In genomic region chrX:48903290-48903689, GRCh38 we compare ENCODE assay signal across 18 cellular contexts. TPM values are rescaled to one million over a fixed set of nuclear protein-coding genes. Genes with fewer than 3 reads are reported as not detected.
A peak's percentile ranks its signal among the peaks of the same experiment; 100 is the strongest.
DNase-seq lines count a peak whose midpoint lies in the region; ATAC-seq, FAIRE-seq and TF ChIP-seq lines count a peak whose summit lies in the region.
"Had no signal": no experiment of that assay in that cellular context is flagged by ENCODE, and none has a peak within 500 bp of the region (broad histone marks: within the 10 kb centered on the region; RNA-seq: fewer than 3 reads in every experiment).

No MANE protein-coding gene starts in this region.

- no peaks in the 10 kb centered on the region for H3K9me3 ChIP-seq in K562 (replicated peaks; ENCODE audit: control insufficient read depth, insufficient read depth, low read depth, low read length)

- peak overlapping the region; percentile 78 for H3K27ac Mint-ChIP-seq in activated T-cell treated with anti-CD3 and anti-CD28 coated beads, Interleukin-2, amount 50 U/mL, for 24 hours
- peak overlapping the region; percentile 20 for H3K27ac Mint-ChIP-seq in activated naive CD8-positive, alpha-beta T cell treated with anti-CD3 and anti-CD28 coated beads for 36 hours
- H3K27ac Mint-ChIP-seq in activated naive CD8-positive, alpha-beta T cell treated with anti-CD3 and anti-CD28 coated beads, Interleukin-2, amount 50 U/mL, for 24 hours: no peak overlapping the region
- peak overlapping the region; percentile 10 for H3K27ac Mint-ChIP-seq in osteocyte (ENCODE audit: unreplicated experiment)
- H3K27ac Mint-ChIP-seq: HFFc6 had no signal

- peaks cover 67% of the 10 kb centered on the region for H3K36me3 Mint-ChIP-seq in activated T-cell treated with anti-CD3 and anti-CD28 coated beads, Interleukin-2, amount 50 U/mL, for 24 hours (ENCODE audit: low read depth)
- peaks cover 2% of the 10 kb centered on the region for H3K36me3 Mint-ChIP-seq in activated naive CD8-positive, alpha-beta T cell treated with anti-CD3 and anti-CD28 coated beads for 36 hours
- peaks cover 2% of the 10 kb centered on the region for H3K36me3 Mint-ChIP-seq in activated naive CD8-positive, alpha-beta T cell treated with anti-CD3 and anti-CD28 coated beads, Interleukin-2, amount 50 U/mL, for 24 hours (ENCODE audit: low read depth)
- H3K36me3 Mint-ChIP-seq in osteocyte (ENCODE audit: unreplicated experiment): peaks cover 15% of the 10 kb centered on the region

- CTCF ChIA-PET in K562 (lab: Yijun Ruan, JAX; ENCODE audit: low intra/inter-chr PET ratio): no interaction called here

- POLR2A ChIA-PET in K562 (lab: Yijun Ruan, JAX): interaction anchor here (0.6 to 1.4 kb wide), 3 partner anchors 8 to 149 kb away, joined by 3 to 5 read pairs (median 3); partner anchors contain the start of gene SLC35A2

- no peak overlapping the region for H3K4me3 ChIP-seq in K562
- H3K4me3 ChIP-seq: BLaER1 treated with 17β-estradiol and CSF1 and Interleukin-3, amounts not matched to agents 10 nM and 100 nM; GM12878 had no signal

- peaks cover 9% of the 10 kb centered on the region for H3K4me1 Mint-ChIP-seq in activated T-cell treated with anti-CD3 and anti-CD28 coated beads, Interleukin-2, amount 50 U/mL, for 24 hours (ENCODE audit: low read depth)
- peaks cover 5% of the 10 kb centered on the region for H3K4me1 Mint-ChIP-seq in activated naive CD8-positive, alpha-beta T cell treated with anti-CD3 and anti-CD28 coated beads for 36 hours
- H3K4me1 Mint-ChIP-seq in activated naive CD8-positive, alpha-beta T cell treated with anti-CD3 and anti-CD28 coated beads, Interleukin-2, amount 50 U/mL, for 24 hours: peaks cover 4% of the 10 kb centered on the region
- peaks cover 2% of the 10 kb centered on the region for H3K4me1 Mint-ChIP-seq in osteocyte (ENCODE audit: unreplicated experiment)

- no peak overlapping the region for H2AFZ ChIP-seq in K562 (ENCODE audit: low read depth, low read length)

- H3K79me2 ChIP-seq in K562 (ENCODE audit: control insufficient read depth, insufficient read depth, low read length): peaks cover 24% of the 10 kb centered on the region

- no peak overlapping the region for H3K27ac ChIP-seq in K562 (ENCODE audit: extremely low read depth, low read depth, low read length)
- H3K27ac ChIP-seq: BLaER1 treated with 17β-estradiol and CSF1 and Interleukin-3, amounts not matched to agents 10 nM and 100 nM had no signal

- 78% methylated on average over 5 of the region's 6 CpGs for WGBS in K562 (ENCODE audit: insufficient coverage, low coverage, missing lambda C conversion rate)

- intact Hi-C loops in K562 (cut with micrococcal nuclease): no loop called here

- peak; percentile 15; the same call in 1 of the 2 replicates for TF ChIP-seq POLR2A in K562 (conservative IDR thresholded peaks at IDR 0.05)

- no peak for ATAC-seq in activated naive CD8-positive, alpha-beta T cell treated with anti-CD3 and anti-CD28 coated beads, Interleukin-2, amount 50 U/mL, for 24 hours
- ATAC-seq in K562: peak; percentile 5; the same call in 2 of the 3 replicates
- ATAC-seq: GM12878 had no signal

- TF ChIP-seq CTCF in K562 (IDR thresholded peaks at IDR 0.05 in 2 of 3, conservative IDR thresholded peaks at IDR 0.05 in 1 of 3; ENCODE audit: insufficient read depth in 2 of 3, low read depth in 1 of 3, low read length in 3 of 3) (no peak), osteocyte (IDR thresholded peaks at IDR 0.05) (no peak)

- no peaks in the 10 kb centered on the region for H3K9me1 ChIP-seq in K562 (ENCODE audit: control insufficient read depth, insufficient read depth, low read length)

- no TSS peak for BruUV-seq in K562 (replicated peaks; lab: Mats Ljungman, UMichigan)

- TF ChIP-seq RAD21 in K562 (CRISPR knock-in tag; conservative IDR thresholded peaks at IDR 0.05 in 1 of 2, IDR thresholded peaks at IDR 0.05 in 1 of 2): no peak

- H3K4me1 ChIP-seq in K562 (replicated peaks in 1 of 2; ENCODE audit: control insufficient read depth in 2 of 2, insufficient read depth in 2 of 2, low read length in 2 of 2): peaks cover 7 to 23% of the 10 kb centered on the region in 2 experiments; a peak in 2 of 5 replicates

- no peak for DNase-seq in activated T-cell treated with anti-CD3 and anti-CD28 coated beads, Interleukin-2, amount 50 U/mL, for 24 hours
- DNase-seq in activated T-cell treated with anti-CD3 and anti-CD28 coated beads, Interleukin-2, amount 50 U/mL, for 1 hour: no peak
- DNase-seq in activated naive CD8-positive, alpha-beta T cell treated with anti-CD3 and anti-CD28 coated beads for 36 hours: no peak
- DNase-seq in activated naive CD8-positive, alpha-beta T cell treated with anti-CD3 and anti-CD28 coated beads, Interleukin-2, amount 50 U/mL, for 24 hours: no peak
- DNase-seq in K562 (ENCODE audit: extremely low read depth in 1 of 4, low spot score in 3 of 4): no peak
- no peak for DNase-seq in osteocyte (ENCODE audit: extremely low spot score, unreplicated experiment)
- DNase-seq in NCI-H2107 treated with DMSO at 0.1 percent for 48 hours (lab: John Stamatoyannopoulos, UW; ENCODE audit: unreplicated experiment): no peak
- DNase-seq in RPMI8226: no peak
- DNase-seq: 8988T; ACHN; CD4-positive, CD25-positive, alpha-beta regulatory T cell; DMS 273 treated with DMSO at 0.1 percent for 48 hours; HCEC 1CT; HFFc6 had no signal

- no peak for FAIRE-seq in K562 (lab: Jason Lieb, UNC)
- FAIRE-seq: GM12878, GM18507, HTR-8/SVneo had no signal

- H3K36me3 ChIP-seq in K562 (ENCODE audit: control insufficient read depth, insufficient read depth, low read length): peaks cover 71% of the 10 kb centered on the region

- no peak overlapping the region for H3K9ac ChIP-seq in K562 (ENCODE audit: insufficient read depth in 1 of 2, low read depth in 2 of 2, low read length in 2 of 2)
- H3K9ac ChIP-seq: BLaER1 treated with 17β-estradiol and CSF1 and Interleukin-3, amounts not matched to agents 10 nM and 100 nM had no signal

- no peak overlapping the region for H3K4me2 ChIP-seq in K562 (ENCODE audit: insufficient read depth, low read length)
- H3K4me2 ChIP-seq: BLaER1 treated with 17β-estradiol and CSF1 and Interleukin-3, amounts not matched to agents 10 nM and 100 nM had no signal

- no peaks in the 10 kb centered on the region for H3K9me3 Mint-ChIP-seq in activated T-cell treated with anti-CD3 and anti-CD28 coated beads, Interleukin-2, amount 50 U/mL, for 24 hours
- H3K9me3 Mint-ChIP-seq in activated naive CD8-positive, alpha-beta T cell treated with anti-CD3 and anti-CD28 coated beads for 36 hours: no peaks in the 10 kb centered on the region
- no peaks in the 10 kb centered on the region for H3K9me3 Mint-ChIP-seq in activated naive CD8-positive, alpha-beta T cell treated with anti-CD3 and anti-CD28 coated beads, Interleukin-2, amount 50 U/mL, for 24 hours
- peaks cover 4% of the 10 kb centered on the region for H3K9me3 Mint-ChIP-seq in osteocyte (ENCODE audit: unreplicated experiment)
- H3K9me3 Mint-ChIP-seq: HFFc6 had no signal

- no peak overlapping the region for H3K4me3 Mint-ChIP-seq in activated T-cell treated with anti-CD3 and anti-CD28 coated beads, Interleukin-2, amount 50 U/mL, for 24 hours
- H3K4me3 Mint-ChIP-seq in activated naive CD8-positive, alpha-beta T cell treated with anti-CD3 and anti-CD28 coated beads for 36 hours: no peak overlapping the region
- H3K4me3 Mint-ChIP-seq in activated naive CD8-positive, alpha-beta T cell treated with anti-CD3 and anti-CD28 coated beads, Interleukin-2, amount 50 U/mL, for 24 hours: no peak overlapping the region
- H3K4me3 Mint-ChIP-seq in osteocyte (ENCODE audit: unreplicated experiment): no peak overlapping the region
- H3K4me3 Mint-ChIP-seq: HFFc6 had no signal

- no peaks in the 10 kb centered on the region for H3K27me3 ChIP-seq in K562 (ENCODE audit: control insufficient read depth in 2 of 2, insufficient read depth in 2 of 2, low read length in 2 of 2)

- in situ Hi-C loops in K562 (cut with MboI): no loop called here

- no peaks in the 10 kb centered on the region; the same call in 1 of the 2 replicates for H4K20me1 ChIP-seq in K562 (replicated peaks; ENCODE audit: control insufficient read depth, insufficient read depth, low read length)

- H3K27me3 Mint-ChIP-seq in activated T-cell treated with anti-CD3 and anti-CD28 coated beads, Interleukin-2, amount 50 U/mL, for 24 hours: peaks cover 19% of the 10 kb centered on the region
- no peaks in the 10 kb centered on the region for H3K27me3 Mint-ChIP-seq in activated naive CD8-positive, alpha-beta T cell treated with anti-CD3 and anti-CD28 coated beads for 36 hours
- H3K27me3 Mint-ChIP-seq in activated naive CD8-positive, alpha-beta T cell treated with anti-CD3 and anti-CD28 coated beads, Interleukin-2, amount 50 U/mL, for 24 hours: no peaks in the 10 kb centered on the region
- no peaks in the 10 kb centered on the region for H3K27me3 Mint-ChIP-seq in osteocyte (ENCODE audit: unreplicated experiment)
- H3K27me3 Mint-ChIP-seq: CD4-positive, CD25-positive, alpha-beta regulatory T cell had no signal

- no peak for TF ChIP-seq EP300 in K562 (IDR thresholded peaks at IDR 0.05; ENCODE audit: low read length)

RNA-seq across cellular contexts. Expression of gene PQBP1, which starts 5.6 kb away (rescaled TPM):
- 10 to 100 TPM; 84.3 to 85.7 TPM for total RNA-seq in activated naive CD8-positive, alpha-beta T cell treated with anti-CD3 and anti-CD28 coated beads for 36 hours
- total RNA-seq in K562 (2011; cell fraction: chromatin; rRNA removed; ENCODE audit: low replicate concordance): 76.7 and 135 TPM in 2 replicates
- total RNA-seq in K562 (2011; cell fraction: nucleolus; rRNA removed): 111 and 112 TPM in 2 replicates
- total RNA-seq in K562 (2011; cell fraction: nucleoplasm; rRNA removed): 85.1 and 93.2 TPM in 2 replicates
- total RNA-seq in K562 (2014; rRNA removed): 255 and 262 TPM in 2 replicates
- total RNA-seq in K562 (2014; rRNA removed; fragmentation: Illumina TruSeq; extraction: Trizol): 64.7 and 75.4 TPM in 2 replicates
- 112 and 113 TPM in 2 replicates for total RNA-seq in K562 (2015; rRNA removed; fragmentation: Illumina TruSeq; extraction: Trizol)
- total RNA-seq in K562 (2021): 182 and 197 TPM in 2 replicates
- 72.8 and 81.5 TPM in 2 replicates for polyA plus RNA-seq in K562 (2011; rRNA removed)
- polyA plus RNA-seq in K562 (2011; cell fraction: cytosol; rRNA removed): 93.1 and 155 TPM in 2 replicates
- polyA plus RNA-seq in K562 (2011; cell fraction: nucleus; rRNA removed): 195 and 239 TPM in 2 replicates
- polyA plus RNA-seq in K562 (2012): 178 and 226 TPM in 2 replicates
- polyA plus RNA-seq in K562 (2014; fragmentation: Illumina TruSeq; extraction: Trizol): 227 and 228 TPM in 2 replicates
- polyA plus RNA-seq in K562 (2014; fragmentation: Nextera tagmentation; extraction: Ambion mirVana): 10 to 100 TPM; 41.3 to 77.0 TPM
- polyA plus RNA-seq in K562 (2014; rRNA removed): 172 and 186 TPM in 2 replicates
- polyA minus RNA-seq in K562 (2011; rRNA and poly(A)+ RNA removed): 50.6 and 77.1 TPM in 2 replicates
- polyA minus RNA-seq in K562 (2011; cell fraction: cytosol; rRNA and poly(A)+ RNA removed): 89.3 and 96.8 TPM in 2 replicates
- 30.7 and 37.7 TPM in 2 replicates for polyA minus RNA-seq in K562 (2011; cell fraction: nucleus; rRNA and poly(A)+ RNA removed)
- 69.8 and 78.3 TPM in 2 replicates for total RNA-seq in osteocyte

RNA-seq across cellular contexts. Expression of gene TIMM17B, which starts 5.7 kb away (rescaled TPM):
- 10 to 100 TPM; 57.8 to 60.5 TPM for total RNA-seq in activated naive CD8-positive, alpha-beta T cell treated with anti-CD3 and anti-CD28 coated beads for 36 hours
- total RNA-seq in K562 (2011; cell fraction: chromatin; rRNA removed; ENCODE audit: low replicate concordance): 26.5 and 78.9 TPM in 2 replicates
- 91.7 and 100 TPM in 2 replicates for total RNA-seq in K562 (2011; cell fraction: nucleolus; rRNA removed)
- 70.7 and 84.2 TPM in 2 replicates for total RNA-seq in K562 (2011; cell fraction: nucleoplasm; rRNA removed)
- total RNA-seq in K562 (2014; rRNA removed) (122 and 171 TPM in 2 replicates), K562 (2014; rRNA removed; fragmentation: Illumina TruSeq; extraction: Trizol) (45.7 and 66.0 TPM in 2 replicates), K562 (2015; rRNA removed; fragmentation: Illumina TruSeq; extraction: Trizol) (94.8 and 95.4 TPM in 2 replicates), K562 (2021) (156 and 158 TPM in 2 replicates), osteocyte (45.6 and 50.0 TPM in 2 replicates)
- polyA plus RNA-seq in K562 (2011; rRNA removed) (115 and 134 TPM in 2 replicates), K562 (2014; fragmentation: Illumina TruSeq; extraction: Trizol) (140 and 176 TPM in 2 replicates), K562 (2014; fragmentation: Nextera tagmentation; extraction: Ambion mirVana) (10 to 100 TPM in 1 of 2 experiments, 1 to 10 TPM in 1; 9.9 to 69.0 TPM), K562 (2014; rRNA removed) (176 and 184 TPM in 2 replicates)
- polyA plus RNA-seq in K562 (2011; cell fraction: cytosol; rRNA removed): 212 and 458 TPM in 2 replicates
- 115 and 134 TPM in 2 replicates for polyA plus RNA-seq in K562 (2011; cell fraction: nucleus; rRNA removed)
- polyA plus RNA-seq in K562 (2012): 154 and 205 TPM in 2 replicates
- 23.1 and 34.0 TPM in 2 replicates for polyA minus RNA-seq in K562 (2011; rRNA and poly(A)+ RNA removed)
- 48.4 and 49.6 TPM in 2 replicates for polyA minus RNA-seq in K562 (2011; cell fraction: cytosol; rRNA and poly(A)+ RNA removed)
- polyA minus RNA-seq in K562 (2011; cell fraction: nucleus; rRNA and poly(A)+ RNA removed): 19.5 and 26.3 TPM in 2 replicates

RNA-seq across cellular contexts. Expression of gene SLC35A2, which starts 8.2 kb away (rescaled TPM):
- total RNA-seq in activated naive CD8-positive, alpha-beta T cell treated with anti-CD3 and anti-CD28 coated beads for 36 hours: 10 to 100 TPM; 20.8 to 24.0 TPM
- 43.4 and 77.8 TPM in 2 replicates for total RNA-seq in K562 (2011; cell fraction: chromatin; rRNA removed; ENCODE audit: low replicate concordance)
- 85.0 and 85.7 TPM in 2 replicates for total RNA-seq in K562 (2011; cell fraction: nucleolus; rRNA removed)
- 78.3 and 79.2 TPM in 2 replicates for total RNA-seq in K562 (2011; cell fraction: nucleoplasm; rRNA removed)
- total RNA-seq in K562 (2014; rRNA removed) (18.0 and 22.3 TPM in 2 replicates), K562 (2014; rRNA removed; fragmentation: Illumina TruSeq; extraction: Trizol) (19.6 and 19.8 TPM in 2 replicates), K562 (2015; rRNA removed; fragmentation: Illumina TruSeq; extraction: Trizol) (19.2 and 20.0 TPM in 2 replicates), K562 (2021) (32.3 and 38.9 TPM in 2 replicates), osteocyte (34.6 and 37.0 TPM in 2 replicates)
- polyA plus RNA-seq in K562 (2011; rRNA removed) (37.4 and 59.3 TPM in 2 replicates), K562 (2014; fragmentation: Illumina TruSeq; extraction: Trizol) (37.6 and 42.6 TPM in 2 replicates), K562 (2014; fragmentation: Nextera tagmentation; extraction: Ambion mirVana) (1 to 10 TPM; 3.3 to 5.2 TPM), K562 (2014; rRNA removed) (32.3 and 36.5 TPM in 2 replicates)
- 99.1 and 114 TPM in 2 replicates for polyA plus RNA-seq in K562 (2011; cell fraction: cytosol; rRNA removed)
- 79.9 and 86.5 TPM in 2 replicates for polyA plus RNA-seq in K562 (2011; cell fraction: nucleus; rRNA removed)
- polyA plus RNA-seq in K562 (2012): 27.7 and 32.6 TPM in 2 replicates
- 32.1 and 45.8 TPM in 2 replicates for polyA minus RNA-seq in K562 (2011; rRNA and poly(A)+ RNA removed)
- 25.4 and 31.9 TPM in 2 replicates for polyA minus RNA-seq in K562 (2011; cell fraction: cytosol; rRNA and poly(A)+ RNA removed)
- polyA minus RNA-seq in K562 (2011; cell fraction: nucleus; rRNA and poly(A)+ RNA removed): 12.7 and 17.7 TPM in 2 replicates

RNA-seq across cellular contexts. Expression of gene PIM2, which starts 15.5 kb away (rescaled TPM):
- 100 to 1,000 TPM; 213 to 219 TPM for total RNA-seq in activated naive CD8-positive, alpha-beta T cell treated with anti-CD3 and anti-CD28 coated beads for 36 hours
- 237 and 416 TPM in 2 replicates for total RNA-seq in K562 (2011; cell fraction: chromatin; rRNA removed; ENCODE audit: low replicate concordance)
- 275 and 304 TPM in 2 replicates for total RNA-seq in K562 (2011; cell fraction: nucleolus; rRNA removed)
- 289 and 300 TPM in 2 replicates for total RNA-seq in K562 (2011; cell fraction: nucleoplasm; rRNA removed)
- 110 and 140 TPM in 2 replicates for total RNA-seq in K562 (2014; rRNA removed)
- total RNA-seq in K562 (2014; rRNA removed; fragmentation: Illumina TruSeq; extraction: Trizol): 101 and 103 TPM in 2 replicates
- 104 and 108 TPM in 2 replicates for total RNA-seq in K562 (2015; rRNA removed; fragmentation: Illumina TruSeq; extraction: Trizol)
- 138 and 147 TPM in 2 replicates for total RNA-seq in K562 (2021)
- 161 and 197 TPM in 2 replicates for polyA plus RNA-seq in K562 (2011; rRNA removed)
- 177 and 205 TPM in 2 replicates for polyA plus RNA-seq in K562 (2011; cell fraction: cytosol; rRNA removed)
- polyA plus RNA-seq in K562 (2011; cell fraction: nucleus; rRNA removed): 230 and 303 TPM in 2 replicates
- polyA plus RNA-seq in K562 (2012): 122 and 192 TPM in 2 replicates
- 187 and 191 TPM in 2 replicates for polyA plus RNA-seq in K562 (2014; fragmentation: Illumina TruSeq; extraction: Trizol)
- 10 to 100 TPM; 67.6 to 91.4 TPM for polyA plus RNA-seq in K562 (2014; fragmentation: Nextera tagmentation; extraction: Ambion mirVana)
- polyA plus RNA-seq in K562 (2014; rRNA removed): 101 and 102 TPM in 2 replicates
- polyA minus RNA-seq in K562 (2011; rRNA and poly(A)+ RNA removed): 101 and 109 TPM in 2 replicates
- 72.5 and 90.1 TPM in 2 replicates for polyA minus RNA-seq in K562 (2011; cell fraction: cytosol; rRNA and poly(A)+ RNA removed)
- polyA minus RNA-seq in K562 (2011; cell fraction: nucleus; rRNA and poly(A)+ RNA removed): 79.4 and 90.6 TPM in 2 replicates
- 6.4 and 7.3 TPM in 2 replicates for total RNA-seq in osteocyte

RNA-seq across cellular contexts. Expression of gene OTUD5, which starts 54.1 kb away (rescaled TPM):
- 10 to 100 TPM; 57.3 to 59.5 TPM for total RNA-seq in activated naive CD8-positive, alpha-beta T cell treated with anti-CD3 and anti-CD28 coated beads for 36 hours
- total RNA-seq in K562 (2011; cell fraction: chromatin; rRNA removed; ENCODE audit: low replicate concordance): 120 and 216 TPM in 2 replicates
- total RNA-seq in K562 (2011; cell fraction: nucleolus; rRNA removed): 104 TPM in 2 replicates
- 75.4 and 94.3 TPM in 2 replicates for total RNA-seq in K562 (2011; cell fraction: nucleoplasm; rRNA removed)
- total RNA-seq in K562 (2014; rRNA removed) (59.0 and 62.6 TPM in 2 replicates), K562 (2014; rRNA removed; fragmentation: Illumina TruSeq; extraction: Trizol) (34.1 and 37.5 TPM in 2 replicates), K562 (2015; rRNA removed; fragmentation: Illumina TruSeq; extraction: Trizol) (38.3 and 38.7 TPM in 2 replicates), K562 (2021) (87.0 and 93.0 TPM in 2 replicates), osteocyte (54.9 and 57.4 TPM in 2 replicates)
- polyA plus RNA-seq in K562 (2011; rRNA removed) (97.4 and 102 TPM in 2 replicates), K562 (2014; fragmentation: Illumina TruSeq; extraction: Trizol) (86.9 and 99.8 TPM in 2 replicates), K562 (2014; fragmentation: Nextera tagmentation; extraction: Ambion mirVana) (1 to 10 TPM; 3.6 to 5.5 TPM), K562 (2014; rRNA removed) (80.4 and 87.7 TPM in 2 replicates)
- 65.4 and 83.9 TPM in 2 replicates for polyA plus RNA-seq in K562 (2011; cell fraction: cytosol; rRNA removed)
- polyA plus RNA-seq in K562 (2011; cell fraction: nucleus; rRNA removed): 206 and 253 TPM in 2 replicates
- polyA plus RNA-seq in K562 (2012): 78.2 and 87.9 TPM in 2 replicates
- 73.1 and 111 TPM in 2 replicates for polyA minus RNA-seq in K562 (2011; rRNA and poly(A)+ RNA removed)
- 52.2 and 59.6 TPM in 2 replicates for polyA minus RNA-seq in K562 (2011; cell fraction: cytosol; rRNA and poly(A)+ RNA removed)
- polyA minus RNA-seq in K562 (2011; cell fraction: nucleus; rRNA and poly(A)+ RNA removed): 25.6 and 31.1 TPM in 2 replicates
